In genomic region chr10:61752111-61753011, GRCh38 we compare ENCODE assay signal across 9 cellular contexts.
A peak's percentile ranks its signal among the peaks of the same experiment; 100 is the strongest.
DNase-seq lines count a peak whose midpoint lies in the region; ATAC-seq and TF ChIP-seq lines count a peak whose summit lies in the region.
"Had no signal": no experiment of that assay in that cellular context is flagged by ENCODE, and none has a peak within 500 bp of the region (broad histone marks: within the 10 kb centered on the region; RNA-seq: fewer than 3 reads in every experiment).

No MANE protein-coding gene starts in this region.

- CTCF ChIA-PET in Caco-2 (lab: Charles Lee), result interaction anchor here (0.7 to 3.6 kb wide), 11 partner anchors 13 to 237 kb away, joined by 3 to 132 read pairs (median 7); partner anchors contain the start of gene ARID5B

- TF ChIP-seq CTCF in Caco-2 (IDR thresholded peaks at IDR 0.05; ENCODE audit: insufficient read depth in 1 of 2, low read depth in 1 of 2, low read length in 1 of 2, severe bottlenecking in 1 of 2, unreplicated experiment in 1 of 2) (no peak), Loucy (conservative IDR thresholded peaks at IDR 0.05; ENCODE audit: low read length) (no peak), colonic mucosa (IDR thresholded peaks at IDR 0.05) (no peak), psoas muscle (IDR thresholded peaks at IDR 0.05) (no peak)

- H3K27ac Mint-ChIP-seq in Caco-2 (ENCODE audit: unreplicated experiment), result peak overlapping the region; percentile 79

- no peak overlapping the region for H3K4me3 ChIP-seq in Caco-2 (ENCODE audit: low read depth, low read length)
- peak overlapping the region; percentile 62 for H3K4me3 ChIP-seq in Loucy (ENCODE audit: low read length, poor library complexity, severe bottlenecking)
- no peak overlapping the region for H3K4me3 ChIP-seq in colonic mucosa
- H3K4me3 ChIP-seq in psoas muscle, result no peak overlapping the region
- H3K4me3 ChIP-seq: lung had no signal

- H3K9me2 ChIP-seq in Loucy (replicated peaks; ENCODE audit: low read depth, low read length), result no peaks in the 10 kb centered on the region

- no peaks in the 10 kb centered on the region for H3K27me3 ChIP-seq in Caco-2 (replicated peaks; ENCODE audit: control insufficient read depth, insufficient read depth, low read length)
- H3K27me3 ChIP-seq in Loucy (ENCODE audit: insufficient read depth, low read length, poor library complexity, severe bottlenecking), result no peaks in the 10 kb centered on the region
- H3K27me3 ChIP-seq in colonic mucosa, result no peaks in the 10 kb centered on the region
- no peaks in the 10 kb centered on the region for H3K27me3 ChIP-seq in psoas muscle (ENCODE audit: insufficient read depth in 3 of 3, low read length in 2 of 3)

- peak overlapping the region; percentile 48 for H3K27ac ChIP-seq in colonic mucosa
- H3K27ac ChIP-seq in psoas muscle, result peak overlapping the region; percentile 13

- no peaks in the 10 kb centered on the region for H3K36me3 ChIP-seq in Caco-2 (ENCODE audit: control insufficient read depth, insufficient read depth, low read length)
- no peaks in the 10 kb centered on the region for H3K36me3 ChIP-seq in Loucy (ENCODE audit: insufficient read depth, low read length)
- no peaks in the 10 kb centered on the region for H3K36me3 ChIP-seq in colonic mucosa
- no peaks in the 10 kb centered on the region for H3K36me3 ChIP-seq in psoas muscle (ENCODE audit: insufficient read depth in 1 of 2, low read depth in 1 of 2)

- ATAC-seq in GM21526 (IDR thresholded peaks at IDR 0.05; ENCODE audit: low FRiP score, unreplicated experiment) (peak; percentile 57), psoas muscle (peak in 1 of 4 donors; percentile 48)

- peak overlapping the region; percentile 77 for H3K9ac ChIP-seq in Loucy (ENCODE audit: low read depth, low read length, poor library complexity, severe bottlenecking)
- H3K9ac ChIP-seq in colonic mucosa (ENCODE audit: low read depth in 2 of 2, low read length in 2 of 2), result peak overlapping the region in 1 of 2 donors; percentile 41

- H3K79me2 ChIP-seq in Loucy (ENCODE audit: insufficient read depth, low read length), result no peaks in the 10 kb centered on the region

- peaks cover 51% of the 10 kb centered on the region for H3K4me1 Mint-ChIP-seq in Caco-2 (ENCODE audit: low read depth, unreplicated experiment)

- BruUV-seq in Caco-2 (replicated peaks; lab: Mats Ljungman, UMichigan), result no TSS peak

- no peaks in the 10 kb centered on the region for H3K9me3 Mint-ChIP-seq in Caco-2 (ENCODE audit: unreplicated experiment)

- intact Hi-C loops in Caco-2 (cut with micrococcal nuclease; ENCODE audit: unreplicated experiment) (no loop called here), colonic mucosa (cut with DNase I) (loop anchor here (5.0 kb wide), 2 partner anchors 85 to 145 kb away; no protein-coding TSS in a partner anchor), psoas muscle (cut with DNase I) (loop anchor here (5.0 to 10.0 kb wide), 2 partner anchors 492 to 495 kb away; no protein-coding TSS in a partner anchor)

- H3F3A ChIP-seq in Loucy (ENCODE audit: low read depth), result peaks cover 23% of the 10 kb centered on the region

- no peaks in the 10 kb centered on the region for H4K20me1 ChIP-seq in Loucy (ENCODE audit: insufficient read depth, low read length, poor library complexity, severe bottlenecking)

- DNase-seq in Caco-2, result no peak
- DNase-seq in colonic mucosa, result no peak
- no peak for DNase-seq in psoas muscle
- DNase-seq in DMS79 treated with DMSO at 0.1 percent for 48 hours (lab: John Stamatoyannopoulos, UW), result no peak
- no peak for DNase-seq in activated CD4-positive, alpha-beta T cell treated with anti-CD3 and anti-CD28 coated beads, Interleukin-2, amount 50 U/mL, for 4 hours
- DNase-seq in activated effector memory CD4-positive, alpha-beta T cell treated with Interleukin-2 at 50 U/mL for 16 hours, result no peak

- peak overlapping the region; percentile 5; the same call in 1 of the 2 replicates for H2AFZ ChIP-seq in Loucy (ENCODE audit: low read length)

- no peak overlapping the region for H3K4me3 Mint-ChIP-seq in Caco-2 (ENCODE audit: unreplicated experiment)

- peak overlapping the region; percentile 78 for H3K4me2 ChIP-seq in Loucy (ENCODE audit: low read depth, low read length, poor library complexity, severe bottlenecking)

- H3K9me3 ChIP-seq in Caco-2 (no peaks in the 10 kb centered on the region), Loucy (ENCODE audit: insufficient read depth, low read depth, low read length) (no peaks in the 10 kb centered on the region), colonic mucosa (no peaks in the 10 kb centered on the region), psoas muscle (no peaks in the 10 kb centered on the region)

- H3K4me1 ChIP-seq in Caco-2 (peaks cover 51% of the 10 kb centered on the region), Loucy (ENCODE audit: insufficient read depth, low read length, poor library complexity, severe bottlenecking) (peaks cover 89% of the 10 kb centered on the region), colonic mucosa (peaks cover 7% of the 10 kb centered on the region), psoas muscle (peaks cover 11% of the 10 kb centered on the region)

- H3K27me3 Mint-ChIP-seq in Caco-2 (ENCODE audit: insufficient read depth, unreplicated experiment), result no peaks in the 10 kb centered on the region

- 38 to 46% (median 46%) methylated on average over 6 of the region's 6 CpGs for WGBS in psoas muscle, 3 donors

- H3K36me3 Mint-ChIP-seq in Caco-2 (ENCODE audit: insufficient read depth, unreplicated experiment), result no peaks in the 10 kb centered on the region

- POLR2A ChIA-PET in Caco-2 (lab: Charles Lee), result interaction anchor here (0.6 to 1.6 kb wide), 3 partner anchors 83 to 203 kb away, joined by 3 to 7 read pairs (median 5); no protein-coding TSS in a partner anchor
